In genomic region chr15:44711356-44712107, GRCh38 we compare ENCODE assay signal across 8 cellular contexts. TPM values are rescaled to one million over a fixed set of nuclear protein-coding genes. Genes with fewer than 3 reads are reported as not detected.
DNase-seq lines count a peak whose midpoint lies in the region; ATAC-seq and TF ChIP-seq lines count a peak whose summit lies in the region.

B2M (plus strand) TSS chr15:44711517; CDS start chr15:44711547, 30 bp downstream.

- CTCF ChIA-PET in activated CD4-positive, alpha-beta T cell treated with anti-CD3 and anti-CD28 coated beads for 36 hours (lab: Charles Lee) = interaction anchor here (1.1 to 17.3 kb wide), 11 partner anchors 17 to 250 kb away, joined by 3 to 209 read pairs (median 8); partner anchors contain the start of genes SPG11 and TRIM69

- intact Hi-C loops in activated CD4-positive, alpha-beta T cell treated with anti-CD3 and anti-CD28 coated beads for 36 hours (cut with DNase I, micrococcal nuclease) = loop anchor here (1.0 to 5.0 kb wide), 10 partner anchors 8 to 964 kb away; partner anchors contain the start of genes CTDSPL2 (in 1 of the 2), EIF3J (in 1 of the 2), PDIA3 (in 1 of the 2) and SPG11 (in 1 of the 2)

- H3K9me3 Mint-ChIP-seq in activated CD4-positive, alpha-beta T cell treated with anti-CD3 and anti-CD28 coated beads for 36 hours (ENCODE audit: low read depth) = no peaks in the 10 kb centered on the region

- peak within 1 kb of the TSS; percentile 100 for H3K27ac Mint-ChIP-seq in activated CD4-positive, alpha-beta T cell treated with anti-CD3 and anti-CD28 coated beads for 36 hours

- H3K27me3 Mint-ChIP-seq in activated CD4-positive, alpha-beta T cell treated with anti-CD3 and anti-CD28 coated beads for 36 hours = no peaks in the 10 kb centered on the region

- TF ChIP-seq CTCF in choroid plexus epithelial cell (conservative IDR thresholded peaks at IDR 0.05; ENCODE audit: low read depth, low read length) = no peak

- H3K4me3 ChIP-seq in choroid plexus epithelial cell (ENCODE audit: low read depth, low read length) = peak within 1 kb of the TSS; percentile 100

- POLR2A ChIA-PET in activated CD4-positive, alpha-beta T cell treated with anti-CD3 and anti-CD28 coated beads for 36 hours (lab: Charles Lee) = interaction anchor here (0.6 to 13.9 kb wide), 15 partner anchors 9 to 876 kb away, joined by 3 to 474 read pairs (median 6); partner anchors contain the start of genes BLOC1S6, SPG11 and TRIM69

- ATAC-seq in HG03442 (IDR thresholded peaks at IDR 0.05; ENCODE audit: unreplicated experiment) = peak; percentile 84
- peak; percentile 78 for ATAC-seq in activated CD4-positive, alpha-beta T cell treated with anti-CD3 and anti-CD28 coated beads for 36 hours

- DNase-seq in Ammon's horn (ENCODE audit: low spot score) = peak; percentile 98
- DNase-seq in GM19238 (ENCODE audit: insufficient read length, low spot score) = peak; percentile 54
- peak; percentile 95 to 96 for DNase-seq in NCI-H524 (lab: John Stamatoyannopoulos, UW)
- DNase-seq in activated CD4-positive, alpha-beta T cell treated with anti-CD3 and anti-CD28 coated beads for 36 hours = peak; percentile 97
- peak; percentile 98 for DNase-seq in choroid plexus epithelial cell (ENCODE audit: low read depth)
- peak; percentile 98 for DNase-seq in kidney tubule cell (ENCODE audit: low spot score)
- peak; percentile 84 to 89 (median 88) for DNase-seq in stimulated activated CD4-positive, alpha-beta T cell treated with anti-CD3 and anti-CD28 coated beads, Interleukin-1b, Interleukin-23, amount 100 ng/mL, for 24 hours (ENCODE audit: low read depth in 4 of 4, low spot score in 1 of 4)

- H3K4me3 Mint-ChIP-seq in activated CD4-positive, alpha-beta T cell treated with anti-CD3 and anti-CD28 coated beads for 36 hours = peak within 1 kb of the TSS; percentile 96

- peaks cover 34% of the 10 kb centered on the region for H3K4me1 Mint-ChIP-seq in activated CD4-positive, alpha-beta T cell treated with anti-CD3 and anti-CD28 coated beads for 36 hours

- H3K36me3 Mint-ChIP-seq in activated CD4-positive, alpha-beta T cell treated with anti-CD3 and anti-CD28 coated beads for 36 hours (ENCODE audit: low read depth) = peaks cover 73% of the 10 kb centered on the region

RNA-seq across cellular contexts. Expression of gene B2M, which starts in this region (rescaled TPM):
- 1,000 to 10,000 TPM; 5,181 to 7,416 TPM for total RNA-seq in activated CD4-positive, alpha-beta T cell treated with anti-CD3 and anti-CD28 coated beads for 36 hours

Comparison
In these comparisons a context has a peak if more than half of its experiments do, and no peak if none do; other contexts are left out.
1. Peak in every context shown above with its lines: DNase-seq, ATAC-seq and H3K4me3 ChIP-seq.